In genomic region chr9:127835930-127836586, GRCh38 we compare ENCODE assay signal across 10 cellular contexts. TPM values are rescaled to one million over a fixed set of nuclear protein-coding genes. Genes with fewer than 3 reads are reported as not detected.
A peak's percentile ranks its signal among the peaks of the same experiment; 100 is the strongest.
DNase-seq lines count a peak whose midpoint lies in the region; ATAC-seq and TF ChIP-seq lines count a peak whose summit lies in the region.
"Had no signal": no experiment of that assay in that cellular context is flagged by ENCODE, and none has a peak within 500 bp of the region (broad histone marks: within the 10 kb centered on the region; RNA-seq: fewer than 3 reads in every experiment).

No MANE protein-coding gene starts in this region.

- in situ Hi-C loops in astrocyte of the spinal cord (cut with HindIII; ENCODE audit: low sequenced_read_pairs) = no loop called here

- no peaks in the 10 kb centered on the region for H3K27me3 ChIP-seq in lower lobe of right lung (ENCODE audit: low read depth)

- no peak for TF ChIP-seq CTCF in astrocyte of the spinal cord (IDR thresholded peaks at IDR 0.05; ENCODE audit: low read depth, low read length)
- no peak for TF ChIP-seq CTCF in lower lobe of right lung (IDR thresholded peaks at IDR 0.05)

- H3K4me3 ChIP-seq in astrocyte of the spinal cord (ENCODE audit: low read depth, low read length) (no peak overlapping the region), lower lobe of right lung (peak overlapping the region; percentile 19)

- intact Hi-C loops in lower lobe of right lung (cut with DNase I) = no loop called here

- H3K4me1 ChIP-seq in lower lobe of right lung = peaks cover 100% of the 10 kb centered on the region

- DNase-seq in SIG-M5 treated with dmso at 0.1 percent for 504 hours (lab: John Stamatoyannopoulos, UW; ENCODE audit: unreplicated experiment) (peak; percentile 33), SIG-M5 (lab: John Stamatoyannopoulos, UW) (no peak), astrocyte of the spinal cord (ENCODE audit: low read depth, low spot score) (peak; percentile 65), lower lobe of right lung (peak; percentile 77), substantia nigra (lab: John Stamatoyannopoulos, UW) (peak in 2 of 49 donors; percentile 17 to 39), NCI-H1417 treated with DMSO at 0.1 percent for 48 hours (lab: John Stamatoyannopoulos, UW) (no peak)
- DNase-seq: activated naive CD4-positive, alpha-beta T cell treated with anti-CD3 and anti-CD28 coated beads for 36 hours; occipital lobe had no signal

- H3K36me3 ChIP-seq in lower lobe of right lung = peaks cover 30% of the 10 kb centered on the region

- ATAC-seq in lower lobe of right lung = peak; percentile 47 to 53
- ATAC-seq in esophagus mucosa = no peak
- no peak for ATAC-seq in GM18858 (IDR thresholded peaks at IDR 0.05; ENCODE audit: unreplicated experiment)

- H3K27ac ChIP-seq in lower lobe of right lung (peak overlapping the region; percentile 86), substantia nigra (ENCODE audit: low read depth, low read length, poor library complexity, severe bottlenecking) (peak overlapping the region; percentile 9)

- H3K9me3 ChIP-seq in lower lobe of right lung = no peaks in the 10 kb centered on the region

RNA-seq across cellular contexts. Expression of gene ENG, which starts 18.4 kb away (rescaled TPM):
- 323 TPM for total RNA-seq in lower lobe of right lung
- total RNA-seq in esophagus mucosa = 14.3 TPM

RNA-seq across cellular contexts. Expression of gene FPGS, which starts 33.4 kb away (rescaled TPM):
- total RNA-seq in lower lobe of right lung (55.4 TPM), esophagus mucosa (28.3 TPM)

RNA-seq across cellular contexts. Expression of gene AK1, which starts 41.4 kb away (rescaled TPM):
- total RNA-seq in lower lobe of right lung (185 TPM), esophagus mucosa (39.9 TPM)

RNA-seq across cellular contexts. Expression of gene CDK9, which starts 50.2 kb away (rescaled TPM):
- total RNA-seq in lower lobe of right lung (96.2 TPM), esophagus mucosa (38.3 TPM)

RNA-seq across cellular contexts. Expression of gene SH2D3C, which starts 57.6 kb away (rescaled TPM):
- 59.4 TPM for total RNA-seq in lower lobe of right lung
- 1.9 TPM for total RNA-seq in esophagus mucosa

Comparison
In these comparisons a context has a peak if more than half of its experiments do, and no peak if none do; other contexts are left out.
1. DNase-seq: peak in SIG-M5 treated with dmso at 0.1 percent for 504 hours (single experiment), astrocyte of the spinal cord (single experiment) and lower lobe of right lung (single experiment); none in SIG-M5 (single experiment) and NCI-H1417 treated with DMSO at 0.1 percent for 48 hours (single experiment).
2. ATAC-seq: peak in lower lobe of right lung (2 of 2); none in esophagus mucosa (single experiment) and GM18858 (single experiment).
3. RNA of gene ENG, which starts 18.4 kb away (total RNA-seq): 323 TPM in lower lobe of right lung (single experiment); 14.3 TPM in esophagus mucosa (single experiment); every median in the first group is over 10 times any median in the second.